ENCODE assay signal across 8 cellular contexts in genomic region chr11:64036081-64037026, GRCh38. TPM values are rescaled to one million over a fixed set of nuclear protein-coding genes. Genes with fewer than 3 reads are reported as not detected.
A peak's percentile ranks its signal among the peaks of the same experiment; 100 is the strongest.
DNase-seq lines count a peak whose midpoint lies in the region; ATAC-seq and TF ChIP-seq lines count a peak whose summit lies in the region.

No MANE protein-coding gene starts in this region.

- H3K36me3 Mint-ChIP-seq in activated CD4-positive, alpha-beta T cell treated with anti-CD3 and anti-CD28 coated beads for 36 hours (ENCODE audit: low read depth) = no peaks in the 10 kb centered on the region
- peaks cover 4% of the 10 kb centered on the region for H3K36me3 Mint-ChIP-seq in stimulated activated effector memory CD8-positive, alpha-beta T cell treated with anti-CD3 and anti-CD28 coated beads, Interleukin-12 subunit alpha, Interleukin-12 subunit beta, amount 100 ng/mL, for 72 hours

- no peaks in the 10 kb centered on the region for H3K36me3 ChIP-seq in adrenal gland (replicated peaks in 1 of 2)

- intact Hi-C loops in activated CD4-positive, alpha-beta T cell treated with anti-CD3 and anti-CD28 coated beads for 36 hours (cut with DNase I, micrococcal nuclease) = no loop called here
- intact Hi-C loops in adrenal gland (cut with DNase I) = no loop called here

- H3K9me3 Mint-ChIP-seq in activated CD4-positive, alpha-beta T cell treated with anti-CD3 and anti-CD28 coated beads for 36 hours (ENCODE audit: low read depth) = no peaks in the 10 kb centered on the region
- H3K9me3 Mint-ChIP-seq in stimulated activated effector memory CD8-positive, alpha-beta T cell treated with anti-CD3 and anti-CD28 coated beads, Interleukin-12 subunit alpha, Interleukin-12 subunit beta, amount 100 ng/mL, for 72 hours = no peaks in the 10 kb centered on the region

- H3K27ac Mint-ChIP-seq in activated CD4-positive, alpha-beta T cell treated with anti-CD3 and anti-CD28 coated beads for 36 hours = no peak overlapping the region
- no peak overlapping the region for H3K27ac Mint-ChIP-seq in stimulated activated effector memory CD8-positive, alpha-beta T cell treated with anti-CD3 and anti-CD28 coated beads, Interleukin-12 subunit alpha, Interleukin-12 subunit beta, amount 100 ng/mL, for 72 hours

- no peak overlapping the region for H3K4me3 Mint-ChIP-seq in activated CD4-positive, alpha-beta T cell treated with anti-CD3 and anti-CD28 coated beads for 36 hours
- no peak overlapping the region for H3K4me3 Mint-ChIP-seq in stimulated activated effector memory CD8-positive, alpha-beta T cell treated with anti-CD3 and anti-CD28 coated beads, Interleukin-12 subunit alpha, Interleukin-12 subunit beta, amount 100 ng/mL, for 72 hours

- peaks cover 13% of the 10 kb centered on the region for H3K27me3 ChIP-seq in adrenal gland

- POLR2A ChIA-PET in activated CD4-positive, alpha-beta T cell treated with anti-CD3 and anti-CD28 coated beads for 36 hours (lab: Charles Lee) = no interaction called here
- POLR2A ChIA-PET in GM10248 (lab: Yijun Ruan, JAX) = no interaction called here

- H3K27me3 Mint-ChIP-seq in activated CD4-positive, alpha-beta T cell treated with anti-CD3 and anti-CD28 coated beads for 36 hours = peaks cover 28% of the 10 kb centered on the region

- H3K9me3 ChIP-seq in adrenal gland (replicated peaks in 1 of 3) = no peaks in the 10 kb centered on the region
- no peaks in the 10 kb centered on the region for H3K9me3 ChIP-seq in iPS-18c (ENCODE audit: control insufficient read depth, insufficient read depth, low read length)

- ATAC-seq in activated CD4-positive, alpha-beta T cell treated with anti-CD3 and anti-CD28 coated beads for 36 hours = no peak
- peak; percentile 26 for ATAC-seq in stimulated activated effector memory CD8-positive, alpha-beta T cell treated with anti-CD3 and anti-CD28 coated beads, Interleukin-12 subunit alpha, Interleukin-12 subunit beta, amount 100 ng/mL, for 72 hours
- ATAC-seq in HG03354 (IDR thresholded peaks at IDR 0.05; ENCODE audit: poor library complexity, severe bottlenecking, unreplicated experiment) = no peak

- no peak for TF ChIP-seq POLR2A in adrenal gland (IDR thresholded peaks at IDR 0.05)

- 2 to 14% (median 3%) methylated on average over 12 to 85 of the region's 85 CpGs for WGBS in adrenal gland, 4 donors

- no peak for TF ChIP-seq CTCF in adrenal gland (IDR thresholded peaks at IDR 0.05)
- no peak for TF ChIP-seq CTCF in GM10248 (IDR thresholded peaks at IDR 0.05; ENCODE audit: control extremely low read depth, extremely low read depth, low read depth, missing control alignments)

- H3K4me1 Mint-ChIP-seq in activated CD4-positive, alpha-beta T cell treated with anti-CD3 and anti-CD28 coated beads for 36 hours = peaks cover 5% of the 10 kb centered on the region
- H3K4me1 Mint-ChIP-seq in stimulated activated effector memory CD8-positive, alpha-beta T cell treated with anti-CD3 and anti-CD28 coated beads, Interleukin-12 subunit alpha, Interleukin-12 subunit beta, amount 100 ng/mL, for 72 hours = peaks cover 15% of the 10 kb centered on the region

- CTCF ChIA-PET in activated CD4-positive, alpha-beta T cell treated with anti-CD3 and anti-CD28 coated beads for 36 hours (lab: Charles Lee) = interaction anchor here (0.7 to 0.8 kb wide), 2 partner anchors 107 to 117 kb away, joined by 3 to 4 read pairs; no protein-coding TSS in a partner anchor
- CTCF ChIA-PET in GM10248 (lab: Yijun Ruan, JAX) = no interaction called here

- H3K4me3 ChIP-seq in adrenal gland (peak overlapping the region in 2 of 4 donors; percentile 28 to 57), iPS-18c (ENCODE audit: insufficient read depth, low read depth, low read length) (peak overlapping the region; percentile 46)

- peak; percentile 19 for DNase-seq in activated CD4-positive, alpha-beta T cell treated with anti-CD3 and anti-CD28 coated beads for 36 hours
- DNase-seq in activated CD4-positive, alpha-beta T cell treated with anti-CD3 and anti-CD28 coated beads, Interleukin-2, amount 50 U/mL, for 4 hours = no peak
- DNase-seq in adrenal gland = peak in 5 of 7 donors; percentile 28 to 57 (median 33)
- no peak for DNase-seq in stimulated activated effector memory CD8-positive, alpha-beta T cell treated with anti-CD3 and anti-CD28 coated beads, Interleukin-12 subunit alpha, Interleukin-12 subunit beta, amount 100 ng/mL, for 72 hours (ENCODE audit: low spot score in 2 of 2)
- DNase-seq in NCI-H1694 treated with DMSO at 0.1 percent for 48 hours (lab: John Stamatoyannopoulos, UW) = no peak
- DNase-seq in GM10248 (ENCODE audit: extremely low spot score) = no peak

- peaks cover 8 to 10% of the 10 kb centered on the region in 2 donors for H3K4me1 ChIP-seq in adrenal gland (replicated peaks in 1 of 2)

- H3K27ac ChIP-seq in adrenal gland = peak overlapping the region in 1 of 5 donors; percentile 71

RNA-seq across cellular contexts. Expression of gene FLRT1, which starts 0.6 kb away (rescaled TPM):
- under 1 TPM; 0.21 to 0.25 TPM for total RNA-seq in activated CD4-positive, alpha-beta T cell treated with anti-CD3 and anti-CD28 coated beads for 36 hours
- total RNA-seq in adrenal gland = 10 to 100 TPM in 1 of 8 donors, 1 to 10 TPM in 2, under 1 TPM in 1, not detected in 4; 0.69 to 11.1 (median 4.7) TPM
- polyA plus RNA-seq in adrenal gland = 1 to 10 TPM in 2 of 3 donors, under 1 TPM in 1; 0.54 to 5.0 (median 2.4) TPM

RNA-seq across cellular contexts. Expression of gene OTUB1, which starts 50.1 kb away (rescaled TPM):
- 10 to 100 TPM; 77.4 to 86.1 TPM for total RNA-seq in activated CD4-positive, alpha-beta T cell treated with anti-CD3 and anti-CD28 coated beads for 36 hours
- 10 to 100 TPM; 41.4 to 93.7 (median 67.7) TPM for total RNA-seq in adrenal gland
- polyA plus RNA-seq in adrenal gland = 10 to 100 TPM; 59.7 to 70.6 (median 60.5) TPM

Comparison
In these comparisons a context has a peak if more than half of its experiments do, and no peak if none do; other contexts are left out.
1. DNase-seq: peak in activated CD4-positive, alpha-beta T cell treated with anti-CD3 and anti-CD28 coated beads for 36 hours (single experiment) and adrenal gland (5 of 7); none in activated CD4-positive, alpha-beta T cell treated with anti-CD3 and anti-CD28 coated beads, Interleukin-2, amount 50 U/mL, for 4 hours (0 of 2), stimulated activated effector memory CD8-positive, alpha-beta T cell treated with anti-CD3 and anti-CD28 coated beads, Interleukin-12 subunit alpha, Interleukin-12 subunit beta, amount 100 ng/mL, for 72 hours (0 of 2), NCI-H1694 treated with DMSO at 0.1 percent for 48 hours (single experiment) and GM10248 (single experiment).